ENCODE assay signal across 8 cellular contexts in the genomic region with DNA sequence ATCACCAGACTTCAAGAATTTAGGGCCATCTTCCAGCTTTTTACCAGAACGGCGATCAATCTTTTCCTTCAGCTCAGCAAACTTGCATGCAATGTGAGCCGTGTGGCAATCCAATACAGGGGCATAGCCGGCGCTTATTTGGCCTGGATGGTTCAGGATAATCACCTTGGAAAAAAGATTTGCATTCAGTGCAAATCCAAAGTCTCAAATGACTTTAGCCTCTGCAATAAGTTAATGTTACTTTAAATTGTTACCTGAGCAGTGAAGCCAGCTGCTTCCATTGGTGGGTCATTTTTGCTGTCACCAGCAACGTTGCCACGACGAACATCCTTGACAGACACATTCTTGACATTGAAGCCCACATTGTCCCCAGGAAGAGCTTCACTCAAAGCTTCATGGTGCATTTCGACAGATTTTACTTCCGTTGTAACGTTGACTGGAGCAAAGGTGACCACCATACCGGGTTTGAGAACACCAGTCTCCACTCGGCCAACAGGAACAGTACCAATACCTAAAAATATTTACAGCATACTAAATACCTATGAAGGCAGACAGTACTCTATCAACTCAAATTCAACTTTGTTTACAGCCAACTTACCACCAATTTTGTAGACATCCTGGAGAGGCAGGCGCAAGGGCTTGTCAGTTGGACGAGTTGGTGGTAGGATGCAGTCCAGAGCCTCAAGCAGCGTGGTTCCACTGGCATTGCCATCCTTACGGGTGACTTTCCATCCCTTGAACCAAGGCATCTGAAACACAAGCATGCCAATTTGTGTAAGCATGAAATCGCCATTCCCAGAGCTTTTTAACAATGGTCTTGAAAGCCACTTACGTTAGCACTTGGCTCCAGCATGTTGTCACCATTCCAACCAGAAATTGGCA. TPM values are rescaled to one million over a fixed set of nuclear protein-coding genes. Genes with fewer than 3 reads are reported as not detected.
A peak's percentile ranks its signal among the peaks of the same experiment; 100 is the strongest.
DNase-seq lines count a peak whose midpoint lies in the region; TF ChIP-seq lines count a peak whose summit lies in the region.
"Not testable (repeated sequence)": the region's sequence is repeated elsewhere in the genome, so short reads cannot be mapped to it uniquely, and the experiment has no call there.

No MANE protein-coding gene starts in this region.

- H3K4me3 ChIP-seq in MG63, result peak overlapping the region; percentile 82
- peak overlapping the region; percentile 99 for H3K4me3 ChIP-seq in WI38 (ENCODE audit: low read depth, low read length)
- H3K4me3 ChIP-seq in astrocyte of the cerebellum (ENCODE audit: low read depth, low read length), result peak overlapping the region; percentile 100
- H3K4me3 ChIP-seq in epithelial cell of proximal tubule (ENCODE audit: low read depth, low read length), result peak overlapping the region; percentile 69
- peak overlapping the region; percentile 70 for H3K4me3 ChIP-seq in kidney epithelial cell (ENCODE audit: low read depth, low read length)
- peak overlapping the region; percentile 85 for H3K4me3 ChIP-seq in osteoblast (ENCODE audit: insufficient read depth, low read length)

- not testable (repeated sequence) for H3K27me3 ChIP-seq in MG63; kidney epithelial cell (ENCODE audit: control insufficient read depth, insufficient read depth, low read length); osteoblast (ENCODE audit: insufficient read depth, low read length)

- in situ Hi-C loops in astrocyte of the cerebellum (cut with HindIII; ENCODE audit: low sequenced_read_pairs), result loop anchor here (5.0 kb wide), 2 partner anchors 54 to 99 kb away; no protein-coding TSS in a partner anchor

- peaks cover 40% of the 10 kb centered on the region for H3K79me2 ChIP-seq in osteoblast (ENCODE audit: insufficient read depth, low read length)

- not testable (repeated sequence) for TF ChIP-seq CTCF in WI38 (IDR thresholded peaks at IDR 0.05; ENCODE audit: low read depth, low read length); astrocyte of the cerebellum (IDR thresholded peaks at IDR 0.05; ENCODE audit: low read depth, low read length, missing control alignments); epithelial cell of proximal tubule (conservative IDR thresholded peaks at IDR 0.05; ENCODE audit: low read depth, low read length); kidney epithelial cell (IDR thresholded peaks at IDR 0.05; ENCODE audit: insufficient read depth, low read length, poor library complexity, severe bottlenecking); osteoblast (IDR thresholded peaks at IDR 0.05; ENCODE audit: extremely low read depth, low read depth, low read length)

- peaks cover 24% of the 10 kb centered on the region for H3K4me1 ChIP-seq in osteoblast (ENCODE audit: insufficient read depth, low read length)

- DNase-seq in ELR (ENCODE audit: low read depth) (peak; percentile 27), ureter (ENCODE audit: low spot score) (peak; percentile 36)
- not testable (repeated sequence) for DNase-seq in MG63; astrocyte of the cerebellum (ENCODE audit: low read depth); epithelial cell of proximal tubule (ENCODE audit: low read depth); kidney epithelial cell (ENCODE audit: low read depth); osteoblast (ENCODE audit: insufficient read length, low spot score, missing footprints)

- peaks cover 58% of the 10 kb centered on the region for H4K20me1 ChIP-seq in osteoblast (ENCODE audit: insufficient read depth, low read length)

- not testable (repeated sequence) for H3K9me3 ChIP-seq in MG63; osteoblast (ENCODE audit: low read depth, low read length)

- H2AFZ ChIP-seq in osteoblast (ENCODE audit: low read length), result not testable (repeated sequence)

- H3K27ac ChIP-seq in osteoblast (ENCODE audit: low read depth, low read length), result peak overlapping the region; percentile 98

- peaks cover 63% of the 10 kb centered on the region for H3K36me3 ChIP-seq in MG63
- H3K36me3 ChIP-seq in kidney epithelial cell (ENCODE audit: control insufficient read depth, insufficient read depth, low read length), result not testable (repeated sequence)
- peaks cover 55% of the 10 kb centered on the region for H3K36me3 ChIP-seq in osteoblast (ENCODE audit: insufficient read depth, low read length)

- peak overlapping the region; percentile 84 for H3K4me2 ChIP-seq in osteoblast (ENCODE audit: insufficient read depth, low read length)

RNA-seq across cellular contexts. Expression of gene EEF1A1, which starts 2.5 kb away (rescaled TPM):
- total RNA-seq in MG63 (2014; rRNA removed; shearing (Covaris generic); ENCODE audit: low replicate concordance), result 14,402 and 16,931 TPM in 2 replicates
- 9,761 and 15,338 TPM in 2 replicates for total RNA-seq in epithelial cell of proximal tubule
- total RNA-seq in kidney epithelial cell, result 16,505 and 18,187 TPM in 2 replicates
- 18,909 and 19,513 TPM in 2 replicates for total RNA-seq in osteoblast
- total RNA-seq in ureter, result 10,940 TPM

RNA-seq across cellular contexts. Expression of gene MTO1, which starts 56.8 kb away (rescaled TPM):
- total RNA-seq in MG63 (2014; rRNA removed; shearing (Covaris generic); ENCODE audit: low replicate concordance), result 20.1 and 21.1 TPM in 2 replicates
- total RNA-seq in epithelial cell of proximal tubule (23.5 and 26.8 TPM in 2 replicates), kidney epithelial cell (27.5 and 34.9 TPM in 2 replicates), osteoblast (30.9 and 40.9 TPM in 2 replicates), ureter (42.5 TPM)
